2 cellular contexts compared by ENCODE assay signal in genomic region chr9:88502552-88503034, GRCh38.
TF ChIP-seq lines count a peak whose summit lies in the region.

No MANE protein-coding gene starts in this region.

TF ChIP-seq in IMR-90, 13 proteins besides CTCF, POLR2A, EP300 and RAD21 (continued from another document):
- TF ChIP-seq, protein P1, sequence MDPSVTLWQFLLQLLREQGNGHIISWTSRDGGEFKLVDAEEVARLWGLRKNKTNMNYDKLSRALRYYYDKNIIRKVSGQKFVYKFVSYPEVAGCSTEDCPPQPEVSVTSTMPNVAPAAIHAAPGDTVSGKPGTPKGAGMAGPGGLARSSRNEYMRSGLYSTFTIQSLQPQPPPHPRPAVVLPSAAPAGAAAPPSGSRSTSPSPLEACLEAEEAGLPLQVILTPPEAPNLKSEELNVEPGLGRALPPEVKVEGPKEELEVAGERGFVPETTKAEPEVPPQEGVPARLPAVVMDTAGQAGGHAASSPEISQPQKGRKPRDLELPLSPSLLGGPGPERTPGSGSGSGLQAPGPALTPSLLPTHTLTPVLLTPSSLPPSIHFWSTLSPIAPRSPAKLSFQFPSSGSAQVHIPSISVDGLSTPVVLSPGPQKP (IDR thresholded peaks at IDR 0.05; ENCODE audit: borderline replicate concordance, low read depth, low read length): no peak
- TF ChIP-seq MXI1 (IDR thresholded peaks at IDR 0.05; ENCODE audit: borderline replicate concordance, low read depth, low read length) (no peak), CEBPB (IDR thresholded peaks at IDR 0.05; ENCODE audit: low read depth, low read length) (no peak)
TF ChIP-seq in IMR-90: peak in this region for 0.

TF ChIP-seq in SK-N-SH treated with all-trans-retinoic acid at 6 μM for 48 hours, 23 proteins besides CTCF, POLR2A, EP300 and RAD21 (continued from another document):
- TF ChIP-seq, protein P2, sequence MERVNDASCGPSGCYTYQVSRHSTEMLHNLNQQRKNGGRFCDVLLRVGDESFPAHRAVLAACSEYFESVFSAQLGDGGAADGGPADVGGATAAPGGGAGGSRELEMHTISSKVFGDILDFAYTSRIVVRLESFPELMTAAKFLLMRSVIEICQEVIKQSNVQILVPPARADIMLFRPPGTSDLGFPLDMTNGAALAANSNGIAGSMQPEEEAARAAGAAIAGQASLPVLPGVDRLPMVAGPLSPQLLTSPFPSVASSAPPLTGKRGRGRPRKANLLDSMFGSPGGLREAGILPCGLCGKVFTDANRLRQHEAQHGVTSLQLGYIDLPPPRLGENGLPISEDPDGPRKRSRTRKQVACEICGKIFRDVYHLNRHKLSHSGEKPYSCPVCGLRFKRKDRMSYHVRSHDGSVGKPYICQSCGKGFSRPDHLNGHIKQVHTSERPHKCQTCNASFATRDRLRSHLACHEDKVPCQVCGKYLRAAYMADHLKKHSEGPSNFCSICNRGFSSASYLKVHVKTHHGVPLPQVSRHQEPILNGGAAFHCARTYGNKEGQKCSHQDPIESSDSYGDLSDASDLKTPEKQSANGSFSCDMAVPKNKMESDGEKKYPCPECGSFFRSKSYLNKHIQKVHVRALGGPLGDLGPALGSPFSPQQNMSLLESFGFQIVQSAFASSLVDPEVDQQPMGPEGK (CRISPR knock-in tag; IDR thresholded peaks at IDR 0.05; ENCODE audit: borderline replicate concordance): no peak
- no peak for TF ChIP-seq CREB5 (CRISPR knock-in tag; IDR thresholded peaks at IDR 0.05; ENCODE audit: low read depth)
- no peak for TF ChIP-seq ZNF565 (CRISPR knock-in tag; conservative IDR thresholded peaks at IDR 0.05; ENCODE audit: low read depth)
- TF ChIP-seq ISL1 (CRISPR knock-in tag; IDR thresholded peaks at IDR 0.05): no peak
- TF ChIP-seq, protein P3, sequence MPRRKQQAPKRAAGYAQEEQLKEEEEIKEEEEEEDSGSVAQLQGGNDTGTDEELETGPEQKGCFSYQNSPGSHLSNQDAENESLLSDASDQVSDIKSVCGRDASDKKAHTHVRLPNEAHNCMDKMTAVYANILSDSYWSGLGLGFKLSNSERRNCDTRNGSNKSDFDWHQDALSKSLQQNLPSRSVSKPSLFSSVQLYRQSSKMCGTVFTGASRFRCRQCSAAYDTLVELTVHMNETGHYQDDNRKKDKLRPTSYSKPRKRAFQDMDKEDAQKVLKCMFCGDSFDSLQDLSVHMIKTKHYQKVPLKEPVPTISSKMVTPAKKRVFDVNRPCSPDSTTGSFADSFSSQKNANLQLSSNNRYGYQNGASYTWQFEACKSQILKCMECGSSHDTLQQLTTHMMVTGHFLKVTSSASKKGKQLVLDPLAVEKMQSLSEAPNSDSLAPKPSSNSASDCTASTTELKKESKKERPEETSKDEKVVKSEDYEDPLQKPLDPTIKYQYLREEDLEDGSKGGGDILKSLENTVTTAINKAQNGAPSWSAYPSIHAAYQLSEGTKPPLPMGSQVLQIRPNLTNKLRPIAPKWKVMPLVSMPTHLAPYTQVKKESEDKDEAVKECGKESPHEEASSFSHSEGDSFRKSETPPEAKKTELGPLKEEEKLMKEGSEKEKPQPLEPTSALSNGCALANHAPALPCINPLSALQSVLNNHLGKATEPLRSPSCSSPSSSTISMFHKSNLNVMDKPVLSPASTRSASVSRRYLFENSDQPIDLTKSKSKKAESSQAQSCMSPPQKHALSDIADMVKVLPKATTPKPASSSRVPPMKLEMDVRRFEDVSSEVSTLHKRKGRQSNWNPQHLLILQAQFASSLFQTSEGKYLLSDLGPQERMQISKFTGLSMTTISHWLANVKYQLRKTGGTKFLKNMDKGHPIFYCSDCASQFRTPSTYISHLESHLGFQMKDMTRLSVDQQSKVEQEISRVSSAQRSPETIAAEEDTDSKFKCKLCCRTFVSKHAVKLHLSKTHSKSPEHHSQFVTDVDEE (CRISPR knock-in tag; IDR thresholded peaks at IDR 0.05): no peak
- TF ChIP-seq POU6F1 (CRISPR knock-in tag; IDR thresholded peaks at IDR 0.05; ENCODE audit: borderline replicate concordance, low read depth): no peak
